ENCODE assay signal across 8 cellular contexts in genomic region chr13:98575009-98575866, GRCh38. TPM values are rescaled to one million over a fixed set of nuclear protein-coding genes. Genes with fewer than 3 reads are reported as not detected.
DNase-seq lines count a peak whose midpoint lies in the region; ATAC-seq, FAIRE-seq and TF ChIP-seq lines count a peak whose summit lies in the region.

No MANE protein-coding gene starts in this region.

- no peak for DNase-seq in GM12864 (ENCODE audit: low read depth)
- no peak for DNase-seq in RWPE1 (ENCODE audit: low spot score)
- no peak for DNase-seq in esophagus muscularis mucosa (ENCODE audit: extremely low spot score)
- DNase-seq in renal cortical epithelial cell (ENCODE audit: low read depth) = peak; percentile 28
- DNase-seq in substantia nigra (lab: John Stamatoyannopoulos, UW) = no peak
- no peak for DNase-seq in COR-L47 (lab: John Stamatoyannopoulos, UW)
- no peak for DNase-seq in GM19239 (ENCODE audit: insufficient read length, low spot score)

- no peaks in the 10 kb centered on the region for H3K27me3 ChIP-seq in esophagus muscularis mucosa

- peaks cover 61 to 70% (median 64%) of the 10 kb centered on the region in 4 donors for H3K4me1 ChIP-seq in esophagus muscularis mucosa

- H3K27ac ChIP-seq in RWPE1 = peak overlapping the region; percentile 97
- peak overlapping the region; percentile 90 to 99 (median 99) for H3K27ac ChIP-seq in esophagus muscularis mucosa (replicated peaks in 1 of 4)
- H3K27ac ChIP-seq in substantia nigra (ENCODE audit: low read depth, low read length, poor library complexity, severe bottlenecking) = no peak overlapping the region

- CTCF ChIA-PET in RWPE1 (lab: Yijun Ruan, JAX) = interaction anchor here (0.5 to 0.9 kb wide), 2 partner anchors 127 to 1341 kb away, joined by 3 read pairs; no protein-coding TSS in a partner anchor

- no peak for ATAC-seq in HG02763 (IDR thresholded peaks at IDR 0.05; ENCODE audit: unreplicated experiment)

- H3K4me3 ChIP-seq in GM12864 (ENCODE audit: low read depth, low read length) = peak overlapping the region; percentile 78
- peak overlapping the region; percentile 75 to 99 (median 88) for H3K4me3 ChIP-seq in esophagus muscularis mucosa

- FAIRE-seq in GM19239 (lab: Jason Lieb, UNC) = no peak

- POLR2A ChIA-PET in RWPE1 (lab: Yijun Ruan, JAX; ENCODE audit: low non-redundant PET) = interaction anchor here (0.7 kb wide), 1 partner anchor 59 kb away, joined by 3 read pairs; no protein-coding TSS in a partner anchor

- WGBS in esophagus muscularis mucosa = 31% methylated on average over 10 of the region's 10 CpGs

- no peak for TF ChIP-seq POLR2A in esophagus muscularis mucosa (IDR thresholded peaks at IDR 0.05; ENCODE audit: low read depth)

- no peak for TF ChIP-seq EP300 in esophagus muscularis mucosa (IDR thresholded peaks at IDR 0.05)

- intact Hi-C loops in esophagus muscularis mucosa (cut with DNase I) = loop anchor here (5.0 kb wide), 1 partner anchor 78 kb away; no protein-coding TSS in a partner anchor

- no peak for TF ChIP-seq CTCF in GM12864 (IDR thresholded peaks at IDR 0.05; ENCODE audit: low read depth, low read length, missing control alignments)
- TF ChIP-seq CTCF in RWPE1 (conservative IDR thresholded peaks at IDR 0.05; ENCODE audit: low read depth) = no peak
- TF ChIP-seq CTCF in esophagus muscularis mucosa (IDR thresholded peaks at IDR 0.05) = no peak

- no peaks in the 10 kb centered on the region for H3K9me3 ChIP-seq in esophagus muscularis mucosa

- no peaks in the 10 kb centered on the region for H3K36me3 ChIP-seq in esophagus muscularis mucosa

RNA-seq across cellular contexts. Expression of gene STK24, which starts 1.7 kb away (rescaled TPM):
- total RNA-seq in esophagus muscularis mucosa (100 to 1,000 TPM in 2 of 4 donors, 10 to 100 TPM in 2; 61.9 to 108 (median 96.7) TPM), renal cortical epithelial cell (82.0 and 86.3 TPM in 2 replicates)
